9 cellular contexts compared by ENCODE assay signal in genomic region chr17:46764709-46765401, GRCh38. TPM values are rescaled to one million over a fixed set of nuclear protein-coding genes. Genes with fewer than 3 reads are reported as not detected.
DNase-seq lines count a peak whose midpoint lies in the region; ATAC-seq, FAIRE-seq and TF ChIP-seq lines count a peak whose summit lies in the region.
"Had no signal": no experiment of that assay in that cellular context is flagged by ENCODE, and none has a peak within 500 bp of the region (broad histone marks: within the 10 kb centered on the region; RNA-seq: fewer than 3 reads in every experiment).

No MANE protein-coding gene starts in this region.

- no peak for FAIRE-seq in small intestine (lab: Jason Lieb, UNC)

- no peak for TF ChIP-seq CTCF in RWPE1 (conservative IDR thresholded peaks at IDR 0.05; ENCODE audit: low read depth)

- no peaks in the 10 kb centered on the region for H3K9me3 ChIP-seq in small intestine (ENCODE audit: control insufficient read depth, low read depth)

- CTCF ChIA-PET in RWPE1 (lab: Yijun Ruan, JAX): interaction anchor here (0.6 kb wide), 1 partner anchor 29 kb away, joined by 4 read pairs; no protein-coding TSS in a partner anchor

- peak; percentile 63 for DNase-seq in GM03348 (ENCODE audit: low spot score)
- peak; percentile 42 for DNase-seq in RWPE1 (ENCODE audit: low spot score)
- DNase-seq in fibroblast of the conjunctiva (ENCODE audit: low read depth): peak; percentile 18
- DNase-seq in renal cortical epithelial cell (ENCODE audit: low read depth): peak; percentile 92
- no peak for DNase-seq in small intestine
- DNase-seq: activated CD4-positive, CD25-positive, alpha-beta regulatory T cell had no signal

- H3K4me1 ChIP-seq in small intestine (ENCODE audit: control insufficient read depth in 2 of 2, insufficient read depth in 1 of 2, low read depth in 1 of 2, low read length in 1 of 2): no peaks in the 10 kb centered on the region

- 69 to 78% (median 76%) methylated on average over 13 of the region's 13 CpGs for WGBS in small intestine, 3 donors

- no peak for ATAC-seq in HG03460 (IDR thresholded peaks at IDR 0.05; ENCODE audit: unreplicated experiment)
- no peak for ATAC-seq in HG03045 (IDR thresholded peaks at IDR 0.05; ENCODE audit: unreplicated experiment)
- ATAC-seq in GM21529 (IDR thresholded peaks at IDR 0.05; ENCODE audit: unreplicated experiment): no peak

- H3K27ac ChIP-seq in RWPE1 (peak overlapping the region; percentile 60), small intestine (ENCODE audit: low read depth in 1 of 2, low read length in 1 of 2) (no peak overlapping the region)

- H3K36me3 ChIP-seq in small intestine (ENCODE audit: control insufficient read depth in 2 of 2, insufficient read depth in 2 of 2, low read length in 2 of 2): no peaks in the 10 kb centered on the region

- H3K4me3 ChIP-seq in small intestine (ENCODE audit: low read depth in 1 of 2, low read length in 2 of 2): no peak overlapping the region

- no peaks in the 10 kb centered on the region for H3K27me3 ChIP-seq in small intestine (ENCODE audit: control insufficient read depth in 2 of 2, insufficient read depth in 2 of 2, low read length in 2 of 2)

- POLR2A ChIA-PET in RWPE1 (lab: Yijun Ruan, JAX; ENCODE audit: low non-redundant PET): no interaction called here

RNA-seq across cellular contexts. Expression of gene WNT3, which starts 53.6 kb away (rescaled TPM):
- total RNA-seq in renal cortical epithelial cell: 1.4 and 1.9 TPM in 2 replicates
- polyA plus RNA-seq in small intestine: 1 to 10 TPM; 2.9 to 8.9 (median 5.4) TPM
